In the genomic region with DNA sequence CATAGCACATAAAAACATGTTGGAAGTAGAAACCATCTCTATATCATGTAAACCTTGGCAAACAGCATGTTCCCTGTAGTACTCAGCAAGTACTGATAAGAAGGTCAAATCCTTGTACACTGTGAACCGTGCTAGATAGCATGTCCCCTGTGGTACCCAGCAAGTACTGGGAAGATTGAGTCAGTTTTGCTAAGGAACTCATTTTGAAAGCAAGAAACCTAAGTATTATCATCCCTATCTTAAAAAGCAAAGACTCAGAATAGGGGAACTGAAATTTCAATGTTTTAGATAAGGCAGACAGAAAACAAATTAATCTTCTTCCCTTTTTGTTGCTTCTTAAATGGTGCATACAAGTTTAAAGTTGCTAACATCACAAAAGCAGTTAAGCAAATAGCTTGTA, we compare ENCODE assay signal across 16 cellular contexts.
DNase-seq lines count a peak whose midpoint lies in the region; ATAC-seq and TF ChIP-seq lines count a peak whose summit lies in the region.
"Had no signal": no experiment of that assay in that cellular context is flagged by ENCODE, and none has a peak within 500 bp of the region (broad histone marks: within the 10 kb centered on the region; RNA-seq: fewer than 3 reads in every experiment).

No MANE protein-coding gene starts in this region.

- DNase-seq in left ventricle myocardium inferior (no peak), NCI-H748 (lab: John Stamatoyannopoulos, UW; ENCODE audit: unreplicated experiment) (no peak), NCI-H2081 (lab: John Stamatoyannopoulos, UW) (no peak)
- no peak for DNase-seq in stimulated activated CD4-positive, alpha-beta T cell treated with anti-CD3 and anti-CD28 coated beads, Interleukin-4, amount 100 ng/mL, for 24 hours
- DNase-seq in stimulated activated naive CD8-positive, alpha-beta T cell treated with anti-CD3 and anti-CD28 coated beads, Interleukin-15, amount 100 ng/mL, for 72 hours = no peak
- DNase-seq: activated CD8-positive, alpha-beta T cell treated with anti-CD3 and anti-CD28 coated beads for 36 hours; Caco-2; GM23248; immature natural killer cell; naive thymus-derived CD8-positive, alpha-beta T cell; NCI-H226; stimulated activated naive CD4-positive, alpha-beta T cell had no signal

- peaks cover 33% of the 10 kb centered on the region for H3K4me1 ChIP-seq in left ventricle myocardium inferior
- H3K4me1 ChIP-seq: Caco-2 had no signal

- no peak overlapping the region for H3K27ac Mint-ChIP-seq in stimulated activated naive CD8-positive, alpha-beta T cell treated with anti-CD3 and anti-CD28 coated beads, Interleukin-15, amount 100 ng/mL, for 72 hours
- H3K27ac Mint-ChIP-seq: activated CD8-positive, alpha-beta T cell treated with anti-CD3 and anti-CD28 coated beads for 36 hours; immature natural killer cell; naive thymus-derived CD8-positive, alpha-beta T cell had no signal

- H3K27ac ChIP-seq in left ventricle myocardium inferior (replicated peaks) = peak overlapping the region; percentile 60
- H3K27ac ChIP-seq: GM23248, KMS-11 had no signal

- no peaks in the 10 kb centered on the region for H3K36me3 ChIP-seq in left ventricle myocardium inferior

- H3K27me3 ChIP-seq in left ventricle myocardium inferior (ENCODE audit: low read depth) = no peaks in the 10 kb centered on the region

- no peaks in the 10 kb centered on the region for H3K9me3 ChIP-seq in left ventricle myocardium inferior (replicated peaks)
- H3K9me3 ChIP-seq: Caco-2 had no signal

- TF ChIP-seq CTCF in left ventricle myocardium inferior (IDR thresholded peaks at IDR 0.05; ENCODE audit: borderline replicate concordance) = no peak

- no peaks in the 10 kb centered on the region for H3K27me3 Mint-ChIP-seq in stimulated activated naive CD8-positive, alpha-beta T cell treated with anti-CD3 and anti-CD28 coated beads, Interleukin-15, amount 100 ng/mL, for 72 hours
- H3K27me3 Mint-ChIP-seq: activated CD8-positive, alpha-beta T cell treated with anti-CD3 and anti-CD28 coated beads for 36 hours had no signal

- no peak overlapping the region for H3K4me3 ChIP-seq in left ventricle myocardium inferior
- H3K4me3 ChIP-seq: GM23248 had no signal

- H3K9me3 Mint-ChIP-seq in stimulated activated naive CD8-positive, alpha-beta T cell treated with anti-CD3 and anti-CD28 coated beads, Interleukin-15, amount 100 ng/mL, for 72 hours = peaks cover 0 to 13% of the 10 kb centered on the region in 2 donors
- H3K9me3 Mint-ChIP-seq: activated CD8-positive, alpha-beta T cell treated with anti-CD3 and anti-CD28 coated beads for 36 hours had no signal

- peak; percentile 91 for ATAC-seq in GM18873 (IDR thresholded peaks at IDR 0.05; ENCODE audit: low FRiP score, unreplicated experiment)
- ATAC-seq in GM21576 (IDR thresholded peaks at IDR 0.05; ENCODE audit: unreplicated experiment) = peak; percentile 96
- peak; percentile 89 for ATAC-seq in HG03135 (IDR thresholded peaks at IDR 0.05; ENCODE audit: unreplicated experiment)
- no peak for ATAC-seq in stimulated activated naive CD8-positive, alpha-beta T cell treated with anti-CD3 and anti-CD28 coated beads, Interleukin-15, amount 100 ng/mL, for 72 hours
- ATAC-seq: activated CD8-positive, alpha-beta T cell treated with anti-CD3 and anti-CD28 coated beads for 36 hours; naive thymus-derived CD8-positive, alpha-beta T cell had no signal

- no peaks in the 10 kb centered on the region for H3K4me1 Mint-ChIP-seq in stimulated activated naive CD8-positive, alpha-beta T cell treated with anti-CD3 and anti-CD28 coated beads, Interleukin-15, amount 100 ng/mL, for 72 hours
- H3K4me1 Mint-ChIP-seq: immature natural killer cell; naive thymus-derived CD8-positive, alpha-beta T cell had no signal

- intact Hi-C loops in left ventricle myocardium inferior (cut with micrococcal nuclease) = no loop called here

- H3K4me3 Mint-ChIP-seq in stimulated activated naive CD8-positive, alpha-beta T cell treated with anti-CD3 and anti-CD28 coated beads, Interleukin-15, amount 100 ng/mL, for 72 hours = no peak overlapping the region
- H3K4me3 Mint-ChIP-seq: activated CD8-positive, alpha-beta T cell treated with anti-CD3 and anti-CD28 coated beads for 36 hours; immature natural killer cell; naive thymus-derived CD8-positive, alpha-beta T cell had no signal
